In the genomic region with DNA sequence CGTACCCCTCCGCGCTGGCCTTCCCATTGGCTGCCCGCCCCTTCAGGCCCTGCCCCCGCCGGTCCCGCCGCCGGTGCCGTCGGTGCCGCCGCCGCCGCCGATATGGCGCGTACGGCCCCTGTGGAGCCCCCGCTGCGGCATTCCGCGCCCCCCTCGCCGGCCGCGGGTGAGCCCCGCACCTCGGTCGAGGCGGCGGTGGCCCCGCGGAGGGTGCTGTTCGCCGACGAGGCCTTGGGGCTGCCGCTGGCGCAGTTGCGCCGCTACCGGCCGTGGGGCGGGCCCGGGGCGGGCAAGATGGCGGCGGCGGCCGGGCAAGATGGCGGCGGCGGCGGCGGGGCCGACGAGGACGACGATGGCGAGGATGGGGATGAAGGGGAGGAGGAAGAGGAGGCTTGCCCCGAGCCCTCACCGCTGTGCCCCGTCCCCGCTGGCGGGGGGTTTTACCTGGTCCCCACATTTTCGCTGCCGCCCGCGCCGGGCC, we compare ENCODE assay signal across 2 cellular contexts.
TF ChIP-seq lines count a peak whose summit lies in the region.

TSS of gene PPP1R3F (plus strand) at position 26 of the 481 bp plus-strand sequence. CDS start at position 103, 77 bp downstream.

TF ChIP-seq in K562, 482 proteins besides CTCF, POLR2A, EP300 and RAD21 (continues in another document):
- TF ChIP-seq CUX1 (CRISPR knock-in tag; IDR thresholded peaks at IDR 0.05) (no peak), YY1 (IDR thresholded peaks at IDR 0.05; ENCODE audit: borderline replicate concordance in 1 of 3, control insufficient read depth in 1 of 3, extremely low read depth in 1 of 3, insufficient read depth in 3 of 3, insufficient read length in 1 of 3, insufficient replicate concordance in 2 of 3, low read depth in 1 of 3, low read length in 2 of 3) (peak; percentile 65 to 93 (median 91)), NR2C2 (CRISPR knock-in tag; IDR thresholded peaks at IDR 0.05) (no peak), NR2C2 (tag; IDR thresholded peaks at IDR 0.05) (peak; percentile 19; the same call in 1 of the 2 replicates), ARID4B (CRISPR knock-in tag; IDR thresholded peaks at IDR 0.05) (no peak), KDM5B (IDR thresholded peaks at IDR 0.05; ENCODE audit: insufficient replicate concordance, low read depth, low read length) (peak; percentile 16), TAF1 (IDR thresholded peaks at IDR 0.05; ENCODE audit: control insufficient read depth, extremely low read depth, insufficient read depth, low read length, severe bottlenecking) (peak; percentile 42), ZFX (CRISPR knock-in tag; IDR thresholded peaks at IDR 0.05) (peak; percentile 58)
- TF ChIP-seq, protein P1, sequence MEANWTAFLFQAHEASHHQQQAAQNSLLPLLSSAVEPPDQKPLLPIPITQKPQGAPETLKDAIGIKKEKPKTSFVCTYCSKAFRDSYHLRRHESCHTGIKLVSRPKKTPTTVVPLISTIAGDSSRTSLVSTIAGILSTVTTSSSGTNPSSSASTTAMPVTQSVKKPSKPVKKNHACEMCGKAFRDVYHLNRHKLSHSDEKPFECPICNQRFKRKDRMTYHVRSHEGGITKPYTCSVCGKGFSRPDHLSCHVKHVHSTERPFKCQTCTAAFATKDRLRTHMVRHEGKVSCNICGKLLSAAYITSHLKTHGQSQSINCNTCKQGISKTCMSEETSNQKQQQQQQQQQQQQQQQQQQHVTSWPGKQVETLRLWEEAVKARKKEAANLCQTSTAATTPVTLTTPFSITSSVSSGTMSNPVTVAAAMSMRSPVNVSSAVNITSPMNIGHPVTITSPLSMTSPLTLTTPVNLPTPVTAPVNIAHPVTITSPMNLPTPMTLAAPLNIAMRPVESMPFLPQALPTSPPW (CRISPR knock-in tag; IDR thresholded peaks at IDR 0.05), result peak; percentile 36; the same call in 1 of the 2 replicates

TF ChIP-seq in HepG2, 621 proteins besides CTCF, POLR2A, EP300 and RAD21 (continues in another document):
- TF ChIP-seq ZFX (CRISPR knock-in tag; IDR thresholded peaks at IDR 0.05; ENCODE audit: low read depth) (peak; percentile 11; the same call in 1 of the 2 replicates), ZFY (CRISPR knock-in tag; IDR thresholded peaks at IDR 0.05) (peak; percentile 63), LCORL (IDR thresholded peaks at IDR 0.05) (no peak), LCORL (CRISPR knock-in tag; IDR thresholded peaks at IDR 0.05) (no peak), ZNF558 (CRISPR knock-in tag; IDR thresholded peaks at IDR 0.05; ENCODE audit: borderline replicate concordance) (peak; percentile 30; the same call in 1 of the 2 replicates), KDM5A (IDR thresholded peaks at IDR 0.05; ENCODE audit: borderline replicate concordance, low read length) (peak; percentile 23; the same call in 1 of the 2 replicates), ZNF709 (CRISPR knock-in tag; IDR thresholded peaks at IDR 0.05) (no peak), NBN (conservative IDR thresholded peaks at IDR 0.05) (no peak), PAWR (CRISPR knock-in tag; IDR thresholded peaks at IDR 0.05; ENCODE audit: borderline replicate concordance) (no peak), ZNF687 (CRISPR knock-in tag; IDR thresholded peaks at IDR 0.05) (no peak), RFX1 (IDR thresholded peaks at IDR 0.05) (no peak), ZNF792 (CRISPR knock-in tag; IDR thresholded peaks at IDR 0.05) (no peak), ZNF33A (CRISPR knock-in tag; IDR thresholded peaks at IDR 0.05; ENCODE audit: borderline replicate concordance) (no peak), SPEN (CRISPR knock-in tag; IDR thresholded peaks at IDR 0.05; ENCODE audit: low read depth) (no peak), NCOA2 (CRISPR knock-in tag; IDR thresholded peaks at IDR 0.05) (0 out of 2 replicates have a peak, but pooled peaks have one; percentile 2), YEATS4 (CRISPR knock-in tag; IDR thresholded peaks at IDR 0.05; ENCODE audit: borderline replicate concordance) (peak; percentile 19; the same call in 1 of the 2 replicates), ZNF777 (CRISPR knock-in tag; IDR thresholded peaks at IDR 0.05) (peak; percentile 83), ZMAT5 (CRISPR knock-in tag; IDR thresholded peaks at IDR 0.05; ENCODE audit: borderline replicate concordance, low read depth) (no peak), PHF8 (CRISPR knock-in tag; IDR thresholded peaks at IDR 0.05) (peak; percentile 3; the same call in 1 of the 2 replicates), RBFOX2 (IDR thresholded peaks at IDR 0.05; ENCODE audit: low read depth, low read length) (peak; percentile 76), GTF3A (CRISPR knock-in tag; conservative IDR thresholded peaks at IDR 0.05) (no peak), YY1 (IDR thresholded peaks at IDR 0.05; ENCODE audit: insufficient read depth, insufficient replicate concordance, low read depth, low read length) (peak; percentile 97), CHD2 (IDR thresholded peaks at IDR 0.05; ENCODE audit: low read depth, low read length) (no peak), ZNF207 (IDR thresholded peaks at IDR 0.05; ENCODE audit: borderline replicate concordance) (no peak), ZNF773 (CRISPR knock-in tag; IDR thresholded peaks at IDR 0.05; ENCODE audit: borderline replicate concordance) (no peak), ZNF703 (CRISPR knock-in tag; IDR thresholded peaks at IDR 0.05; ENCODE audit: borderline replicate concordance) (no peak), BATF2 (CRISPR knock-in tag; IDR thresholded peaks at IDR 0.05) (no peak), ZNF724P (CRISPR knock-in tag; IDR thresholded peaks at IDR 0.05; ENCODE audit: borderline replicate concordance) (no peak), POLR2G (IDR thresholded peaks at IDR 0.05; ENCODE audit: low read depth, low read length) (peak; percentile 54), MYC (CRISPR knock-in tag; IDR thresholded peaks at IDR 0.05; ENCODE audit: borderline replicate concordance) (no peak), REL (CRISPR knock-in tag; conservative IDR thresholded peaks at IDR 0.05) (no peak), MAZ (IDR thresholded peaks at IDR 0.05; ENCODE audit: borderline replicate concordance, low read depth, low read length) (0 out of 2 replicates have a peak, but pooled peaks have one; percentile 26), MAZ (CRISPR knock-in tag; IDR thresholded peaks at IDR 0.05; ENCODE audit: low read depth) (no peak), ZNF615 (CRISPR knock-in tag; IDR thresholded peaks at IDR 0.05; ENCODE audit: borderline replicate concordance) (no peak)
- TF ChIP-seq, protein P2, sequence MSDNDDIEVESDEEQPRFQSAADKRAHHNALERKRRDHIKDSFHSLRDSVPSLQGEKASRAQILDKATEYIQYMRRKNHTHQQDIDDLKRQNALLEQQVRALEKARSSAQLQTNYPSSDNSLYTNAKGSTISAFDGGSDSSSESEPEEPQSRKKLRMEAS (IDR thresholded peaks at IDR 0.05), result 0 out of 2 replicates have a peak, but pooled peaks have one; percentile 10
- TF ChIP-seq, protein P3, sequence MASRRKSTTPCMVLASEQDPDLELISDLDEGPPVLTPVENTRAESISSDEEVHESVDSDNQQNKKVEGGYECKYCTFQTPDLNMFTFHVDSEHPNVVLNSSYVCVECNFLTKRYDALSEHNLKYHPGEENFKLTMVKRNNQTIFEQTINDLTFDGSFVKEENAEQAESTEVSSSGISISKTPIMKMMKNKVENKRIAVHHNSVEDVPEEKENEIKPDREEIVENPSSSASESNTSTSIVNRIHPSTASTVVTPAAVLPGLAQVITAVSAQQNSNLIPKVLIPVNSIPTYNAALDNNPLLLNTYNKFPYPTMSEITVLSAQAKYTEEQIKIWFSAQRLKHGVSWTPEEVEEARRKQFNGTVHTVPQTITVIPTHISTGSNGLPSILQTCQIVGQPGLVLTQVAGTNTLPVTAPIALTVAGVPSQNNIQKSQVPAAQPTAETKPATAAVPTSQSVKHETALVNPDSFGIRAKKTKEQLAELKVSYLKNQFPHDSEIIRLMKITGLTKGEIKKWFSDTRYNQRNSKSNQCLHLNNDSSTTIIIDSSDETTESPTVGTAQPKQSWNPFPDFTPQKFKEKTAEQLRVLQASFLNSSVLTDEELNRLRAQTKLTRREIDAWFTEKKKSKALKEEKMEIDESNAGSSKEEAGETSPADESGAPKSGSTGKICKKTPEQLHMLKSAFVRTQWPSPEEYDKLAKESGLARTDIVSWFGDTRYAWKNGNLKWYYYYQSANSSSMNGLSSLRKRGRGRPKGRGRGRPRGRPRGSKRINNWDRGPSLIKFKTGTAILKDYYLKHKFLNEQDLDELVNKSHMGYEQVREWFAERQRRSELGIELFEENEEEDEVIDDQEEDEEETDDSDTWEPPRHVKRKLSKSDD (CRISPR knock-in tag; IDR thresholded peaks at IDR 0.05; ENCODE audit: low read depth), result peak; percentile 35; the same call in 1 of the 2 replicates
- TF ChIP-seq, protein P4, sequence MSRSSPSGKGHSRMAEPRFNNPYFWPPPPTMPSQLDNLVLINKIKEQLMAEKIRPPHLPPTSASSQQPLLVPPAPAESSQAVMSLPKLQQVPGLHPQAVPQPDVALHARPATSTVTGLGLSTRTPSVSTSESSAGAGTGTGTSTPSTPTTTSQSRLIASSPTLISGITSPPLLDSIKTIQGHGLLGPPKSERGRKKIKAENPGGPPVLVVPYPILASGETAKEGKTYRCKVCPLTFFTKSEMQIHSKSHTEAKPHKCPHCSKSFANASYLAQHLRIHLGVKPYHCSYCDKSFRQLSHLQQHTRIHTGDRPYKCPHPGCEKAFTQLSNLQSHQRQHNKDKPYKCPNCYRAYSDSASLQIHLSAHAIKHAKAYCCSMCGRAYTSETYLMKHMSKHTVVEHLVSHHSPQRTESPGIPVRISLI (CRISPR knock-in tag; IDR thresholded peaks at IDR 0.05; ENCODE audit: borderline replicate concordance), result no peak
- TF ChIP-seq, protein P5, sequence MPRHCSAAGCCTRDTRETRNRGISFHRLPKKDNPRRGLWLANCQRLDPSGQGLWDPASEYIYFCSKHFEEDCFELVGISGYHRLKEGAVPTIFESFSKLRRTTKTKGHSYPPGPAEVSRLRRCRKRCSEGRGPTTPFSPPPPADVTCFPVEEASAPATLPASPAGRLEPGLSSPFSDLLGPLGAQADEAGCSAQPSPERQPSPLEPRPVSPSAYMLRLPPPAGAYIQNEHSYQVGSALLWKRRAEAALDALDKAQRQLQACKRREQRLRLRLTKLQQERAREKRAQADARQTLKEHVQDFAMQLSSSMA (CRISPR knock-in tag; IDR thresholded peaks at IDR 0.05), result no peak
